ENCODE assay signal across 8 cellular contexts in genomic region chr3:186807231-186807630, GRCh38. TPM values are rescaled to one million over a fixed set of nuclear protein-coding genes. Genes with fewer than 3 reads are reported as not detected.
A peak's percentile ranks its signal among the peaks of the same experiment; 100 is the strongest.
DNase-seq lines count a peak whose midpoint lies in the region; ATAC-seq and TF ChIP-seq lines count a peak whose summit lies in the region.

No MANE protein-coding gene starts in this region.

- intact Hi-C loops in esophagus squamous epithelium (cut with DNase I) = no loop called here

- no peak overlapping the region for H3K9ac ChIP-seq in SK-N-SH
- peak overlapping the region in 2 of 3 donors; percentile 86 to 94 for H3K9ac ChIP-seq in skeletal muscle tissue (ENCODE audit: low read depth in 1 of 3, low read length in 3 of 3)

- H3K27ac ChIP-seq in SK-N-SH (ENCODE audit: low read depth in 2 of 2, low read length in 1 of 2) = no peak overlapping the region
- peak overlapping the region; percentile 65 for H3K27ac ChIP-seq in RWPE2 (ENCODE audit: poor library complexity, severe bottlenecking)
- H3K27ac ChIP-seq in esophagus squamous epithelium = peak overlapping the region in 3 of 4 donors; percentile 90 to 94 (median 92)
- no peak overlapping the region for H3K27ac ChIP-seq in skeletal muscle tissue (ENCODE audit: low read depth, low read length)

- H3K79me2 ChIP-seq in SK-N-SH (ENCODE audit: insufficient read depth) = peaks cover 16% of the 10 kb centered on the region

- H3K36me3 ChIP-seq in SK-N-SH (replicated peaks in 1 of 2; ENCODE audit: control insufficient read depth in 1 of 2, insufficient read depth in 2 of 2, low read length in 1 of 2) = peaks cover 6 to 7% of the 10 kb centered on the region in 2 experiments
- peaks cover 35% of the 10 kb centered on the region for H3K36me3 ChIP-seq in RWPE2 (ENCODE audit: low read depth)
- peaks cover 0 to 14% (median 3%) of the 10 kb centered on the region in 3 donors for H3K36me3 ChIP-seq in esophagus squamous epithelium
- peaks cover 0 to 8% (median 5%) of the 10 kb centered on the region in 3 donors for H3K36me3 ChIP-seq in skeletal muscle tissue (ENCODE audit: control insufficient read depth in 3 of 3, insufficient read depth in 3 of 3, low read length in 3 of 3)

- H2AFZ ChIP-seq in SK-N-SH (ENCODE audit: low read depth) = peak overlapping the region; percentile 98; the same call in 1 of the 2 replicates

- H3K4me1 ChIP-seq in SK-N-SH (ENCODE audit: control insufficient read depth in 1 of 2, insufficient read depth in 2 of 2, low read depth in 1 of 2, low read length in 1 of 2) (peaks cover 8 to 12% of the 10 kb centered on the region in 2 experiments; a peak in 3 of 4 replicates), RWPE2 (ENCODE audit: insufficient read depth, poor library complexity, severe bottlenecking) (peaks cover 8% of the 10 kb centered on the region), esophagus squamous epithelium (peaks cover 4 to 35% (median 10%) of the 10 kb centered on the region in 3 donors), skeletal muscle tissue (ENCODE audit: control insufficient read depth in 3 of 3, insufficient read depth in 3 of 3, low read length in 3 of 3) (peaks cover 12 to 18% (median 15%) of the 10 kb centered on the region in 3 donors)

- TF ChIP-seq CTCF in SK-N-SH (IDR thresholded peaks at IDR 0.05) (no peak), RWPE2 (IDR thresholded peaks at IDR 0.05; ENCODE audit: poor library complexity, severe bottlenecking) (no peak), esophagus squamous epithelium (IDR thresholded peaks at IDR 0.05) (no peak)

- H3K27me3 ChIP-seq in SK-N-SH (ENCODE audit: insufficient read depth) (no peaks in the 10 kb centered on the region), RWPE2 (ENCODE audit: insufficient read depth, poor library complexity, severe bottlenecking) (no peaks in the 10 kb centered on the region), esophagus squamous epithelium (peaks cover 0 to 6% (median 0%) of the 10 kb centered on the region in 4 donors), skeletal muscle tissue (ENCODE audit: control insufficient read depth in 3 of 3, insufficient read depth in 3 of 3, low read length in 3 of 3) (no peaks in the 10 kb centered on the region)

- WGBS in SK-N-SH (ENCODE audit: low lambda C conversion rate) = 69% methylated on average over 5 of the region's 5 CpGs
- 26 to 29% methylated on average over 5 of the region's 5 CpGs for WGBS in esophagus squamous epithelium, 2 donors

- H3F3A ChIP-seq in SK-N-SH (replicated peaks; ENCODE audit: insufficient read depth) = peaks cover 4% of the 10 kb centered on the region

- DNase-seq in SK-N-SH = no peak
- DNase-seq in RWPE2 (ENCODE audit: low spot score) = no peak
- no peak for DNase-seq in esophagus squamous epithelium (lab: John Stamatoyannopoulos, UW)
- DNase-seq in stimulated activated CD4-positive, alpha-beta T cell treated with anti-CD3 and anti-CD28 coated beads, Interleukin-2, amount 100 ng/mL, for 48 hours = no peak
- DNase-seq in NOMO-1 treated with dmso at 0.1 percent for 144 hours (lab: John Stamatoyannopoulos, UW; ENCODE audit: unreplicated experiment) = no peak
- DNase-seq in NCI-H2171 (lab: John Stamatoyannopoulos, UW) = no peak

- POLR2A ChIA-PET in SK-N-SH (lab: Yijun Ruan, JAX) = interaction anchor here (0.6 to 2.5 kb wide), 2 partner anchors 9 to 24 kb away, joined by 3 to 15 read pairs; partner anchors contain the start of gene EIF4A2

- H3K4me2 ChIP-seq in SK-N-SH = peak overlapping the region; percentile 90

- no peak for TF ChIP-seq POLR2A in esophagus squamous epithelium (IDR thresholded peaks at IDR 0.05)

- TF ChIP-seq EP300 in SK-N-SH (IDR thresholded peaks at IDR 0.05; ENCODE audit: borderline replicate concordance in 1 of 2, low read depth in 1 of 2, low read length in 1 of 2) = no peak

- no peaks in the 10 kb centered on the region for H3K9me3 ChIP-seq in SK-N-SH
- no peaks in the 10 kb centered on the region for H3K9me3 ChIP-seq in RWPE2 (ENCODE audit: severe bottlenecking)
- no peaks in the 10 kb centered on the region for H3K9me3 ChIP-seq in esophagus squamous epithelium
- no peaks in the 10 kb centered on the region for H3K9me3 ChIP-seq in skeletal muscle tissue (ENCODE audit: control insufficient read depth in 3 of 3, low read length in 3 of 3)

- CTCF ChIA-PET in SK-N-SH (lab: Yijun Ruan, JAX) = interaction anchor here (1.0 to 3.2 kb wide), 4 partner anchors 14 to 218 kb away, joined by 3 to 15 read pairs (median 6); no protein-coding TSS in a partner anchor

- ATAC-seq in SK-N-SH treated with all-trans-retinoic acid at 6 μM for 48 hours (no peak), RWPE2 (ENCODE audit: low read depth) (no peak)

- H3K9me2 ChIP-seq in SK-N-SH = no peaks in the 10 kb centered on the region

- H3K4me3 ChIP-seq in SK-N-SH (ENCODE audit: low read depth in 2 of 2, low read length in 1 of 2) (peak overlapping the region; percentile 75 to 89; a peak in 3 of 4 replicates), RWPE2 (ENCODE audit: severe bottlenecking) (peak overlapping the region; percentile 51), esophagus squamous epithelium (peak overlapping the region in 3 of 4 donors; percentile 78 to 81 (median 80)), skeletal muscle tissue (ENCODE audit: low read length in 3 of 3) (peak overlapping the region; percentile 84 to 99 (median 96))

- no peak for TF ChIP-seq RAD21 in SK-N-SH (IDR thresholded peaks at IDR 0.05; ENCODE audit: low read length)

- H4K20me1 ChIP-seq in SK-N-SH (ENCODE audit: insufficient read depth) = no peaks in the 10 kb centered on the region

TF ChIP-seq in SK-N-SH, 30 proteins besides CTCF, POLR2A, EP300 and RAD21:
- TF ChIP-seq SIN3A (IDR thresholded peaks at IDR 0.05; ENCODE audit: borderline replicate concordance, low read depth, low read length) (no peak), SMC3 (IDR thresholded peaks at IDR 0.05; ENCODE audit: low read depth, low read length) (no peak)

TF ChIP-seq in SK-N-SH treated with all-trans-retinoic acid at 6 μM for 48 hours, 23 proteins besides CTCF, POLR2A, EP300 and RAD21:
- TF ChIP-seq TCF4 (CRISPR knock-in tag; IDR thresholded peaks at IDR 0.05; ENCODE audit: borderline replicate concordance) (no peak), BACH2 (CRISPR knock-in tag; IDR thresholded peaks at IDR 0.05; ENCODE audit: borderline replicate concordance) (no peak), ZFP3 (CRISPR knock-in tag; IDR thresholded peaks at IDR 0.05) (no peak), ARNTL (CRISPR knock-in tag; IDR thresholded peaks at IDR 0.05; ENCODE audit: borderline replicate concordance, low read depth) (no peak), ZNF565 (CRISPR knock-in tag; conservative IDR thresholded peaks at IDR 0.05; ENCODE audit: low read depth) (no peak), ZNF70 (CRISPR knock-in tag; IDR thresholded peaks at IDR 0.05) (no peak)
- TF ChIP-seq, protein P1, sequence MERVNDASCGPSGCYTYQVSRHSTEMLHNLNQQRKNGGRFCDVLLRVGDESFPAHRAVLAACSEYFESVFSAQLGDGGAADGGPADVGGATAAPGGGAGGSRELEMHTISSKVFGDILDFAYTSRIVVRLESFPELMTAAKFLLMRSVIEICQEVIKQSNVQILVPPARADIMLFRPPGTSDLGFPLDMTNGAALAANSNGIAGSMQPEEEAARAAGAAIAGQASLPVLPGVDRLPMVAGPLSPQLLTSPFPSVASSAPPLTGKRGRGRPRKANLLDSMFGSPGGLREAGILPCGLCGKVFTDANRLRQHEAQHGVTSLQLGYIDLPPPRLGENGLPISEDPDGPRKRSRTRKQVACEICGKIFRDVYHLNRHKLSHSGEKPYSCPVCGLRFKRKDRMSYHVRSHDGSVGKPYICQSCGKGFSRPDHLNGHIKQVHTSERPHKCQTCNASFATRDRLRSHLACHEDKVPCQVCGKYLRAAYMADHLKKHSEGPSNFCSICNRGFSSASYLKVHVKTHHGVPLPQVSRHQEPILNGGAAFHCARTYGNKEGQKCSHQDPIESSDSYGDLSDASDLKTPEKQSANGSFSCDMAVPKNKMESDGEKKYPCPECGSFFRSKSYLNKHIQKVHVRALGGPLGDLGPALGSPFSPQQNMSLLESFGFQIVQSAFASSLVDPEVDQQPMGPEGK (CRISPR knock-in tag; IDR thresholded peaks at IDR 0.05; ENCODE audit: borderline replicate concordance) = no peak

RNA-seq across cellular contexts. Expression of gene RFC4, which starts 0.9 kb away (rescaled TPM):
- 10.7 and 13.1 TPM in 2 replicates for polyA plus RNA-seq in SK-N-SH (2012; rRNA removed)
- polyA plus RNA-seq in SK-N-SH (2012; cell fraction: cytosol; rRNA removed) = 16.7 and 19.9 TPM in 2 replicates
- 15.7 and 19.7 TPM in 2 replicates for polyA plus RNA-seq in SK-N-SH (2012; cell fraction: nucleus; rRNA removed)
- 10 to 100 TPM in 3 of 4 donors, 1 to 10 TPM in 1; 6.6 to 23.5 (median 15.9) TPM for total RNA-seq in esophagus squamous epithelium
- 23.5 TPM for total RNA-seq in skeletal muscle tissue

RNA-seq across cellular contexts. Expression of gene EIF4A2, which starts 23.9 kb away (rescaled TPM):
- 270 and 410 TPM in 2 replicates for polyA plus RNA-seq in SK-N-SH (2012; rRNA removed)
- polyA plus RNA-seq in SK-N-SH (2012; cell fraction: cytosol; rRNA removed) = 377 and 483 TPM in 2 replicates
- 226 and 617 TPM in 2 replicates for polyA plus RNA-seq in SK-N-SH (2012; cell fraction: nucleus; rRNA removed)
- total RNA-seq in esophagus squamous epithelium (100 to 1,000 TPM; 172 to 363 (median 205) TPM), skeletal muscle tissue (795 TPM)

RNA-seq across cellular contexts. Expression of gene ADIPOQ, which starts 35.3 kb away (rescaled TPM):
- not detected in 2 replicates for polyA plus RNA-seq in SK-N-SH (2012; rRNA removed)
- polyA plus RNA-seq in SK-N-SH (2012; cell fraction: cytosol; rRNA removed) = not detected in 2 replicates
- not detected in 2 replicates for polyA plus RNA-seq in SK-N-SH (2012; cell fraction: nucleus; rRNA removed)
- total RNA-seq in esophagus squamous epithelium = not detected
- 16.7 TPM for total RNA-seq in skeletal muscle tissue

Comparison
In these comparisons a context has a peak if more than half of its experiments do, and no peak if none do; other contexts are left out.
1. H3K27ac ChIP-seq: peak in RWPE2 (single experiment) and esophagus squamous epithelium (3 of 4); none in SK-N-SH (0 of 2) and skeletal muscle tissue (single experiment).
2. RNA of gene ADIPOQ, which starts 35.3 kb away (total RNA-seq): 16.7 TPM in skeletal muscle tissue (single experiment); not detected in esophagus squamous epithelium; every median in the first group is over 10 times any median in the second.
3. Peak in every context shown above with its lines, with median percentiles within 50 percentile points of each other: H3K4me3 ChIP-seq.